Comparison of ENCODE assay signal across 9 cellular contexts in genomic region chr4:22514431-22514830, GRCh38. TPM values are rescaled to one million over a fixed set of nuclear protein-coding genes. Genes with fewer than 3 reads are reported as not detected.
DNase-seq lines count a peak whose midpoint lies in the region; ATAC-seq and TF ChIP-seq lines count a peak whose summit lies in the region.
"Had no signal": no experiment of that assay in that cellular context is flagged by ENCODE, and none has a peak within 500 bp of the region (broad histone marks: within the 10 kb centered on the region; RNA-seq: fewer than 3 reads in every experiment).

No MANE protein-coding gene starts in this region.

- no peak for ATAC-seq in activated T-cell treated with anti-CD3 and anti-CD28 coated beads, Interleukin-2, amount 50 U/mL, for 72 hours (replicated peaks in 1 of 2)
- ATAC-seq in left lung (no peak), HG03095 (IDR thresholded peaks at IDR 0.05; ENCODE audit: unreplicated experiment) (no peak)

- peak overlapping the region; percentile 45 to 62 for H3K27ac ChIP-seq in left lung
- H3K27ac ChIP-seq in thyroid gland = peak overlapping the region; percentile 69 to 98 (median 82)

- DNase-seq in activated T-cell treated with anti-CD3 and anti-CD28 coated beads, Interleukin-2, amount 50 U/mL, for 72 hours = no peak
- DNase-seq in activated T-cell treated with anti-CD3 and anti-CD28 coated beads, Interleukin-2, amount 50 U/mL, for 48 hours = no peak
- DNase-seq in astrocyte of the cerebellum (ENCODE audit: low read depth) (peak; percentile 39), left lung (no peak), thyroid gland (peak; percentile 37), nucleus accumbens (lab: John Stamatoyannopoulos, UW) (no peak), mucosa of gallbladder (ENCODE audit: low spot score) (no peak)
- DNase-seq: activated effector memory CD4-positive, alpha-beta T cell treated with Interleukin-2 at 50 U/mL for 16 hours had no signal

- no peak overlapping the region for H3K27ac Mint-ChIP-seq in activated T-cell treated with anti-CD3 and anti-CD28 coated beads, Interleukin-2, amount 50 U/mL, for 72 hours

- H3K4me3 Mint-ChIP-seq in activated T-cell treated with anti-CD3 and anti-CD28 coated beads, Interleukin-2, amount 50 U/mL, for 72 hours = peak overlapping the region; percentile 90 to 94

- peaks cover 0 to 3% of the 10 kb centered on the region in 2 donors for H3K36me3 Mint-ChIP-seq in activated T-cell treated with anti-CD3 and anti-CD28 coated beads, Interleukin-2, amount 50 U/mL, for 72 hours (ENCODE audit: insufficient read depth in 2 of 2)

- H3K9me3 ChIP-seq in left lung (no peaks in the 10 kb centered on the region), thyroid gland (no peaks in the 10 kb centered on the region)

- TF ChIP-seq CTCF in astrocyte of the cerebellum (IDR thresholded peaks at IDR 0.05; ENCODE audit: low read depth, low read length, missing control alignments) (no peak), left lung (IDR thresholded peaks at IDR 0.05) (no peak), thyroid gland (IDR thresholded peaks at IDR 0.05) (no peak)

- in situ Hi-C loops in astrocyte of the cerebellum (cut with HindIII; ENCODE audit: low sequenced_read_pairs) = no loop called here

- 6 to 7% methylated on average over 5 of the region's 5 CpGs for WGBS in thyroid gland, 2 donors

- no peaks in the 10 kb centered on the region for H3K27me3 Mint-ChIP-seq in activated T-cell treated with anti-CD3 and anti-CD28 coated beads, Interleukin-2, amount 50 U/mL, for 72 hours (ENCODE audit: low read depth)

- no peaks in the 10 kb centered on the region for H3K36me3 ChIP-seq in left lung
- no peaks in the 10 kb centered on the region for H3K36me3 ChIP-seq in thyroid gland

- H3K27me3 ChIP-seq in left lung (peaks cover 0 to 30% of the 10 kb centered on the region in 2 donors), thyroid gland (no peaks in the 10 kb centered on the region)

- peaks cover 29% of the 10 kb centered on the region for H3K4me1 Mint-ChIP-seq in activated T-cell treated with anti-CD3 and anti-CD28 coated beads, Interleukin-2, amount 50 U/mL, for 72 hours (ENCODE audit: low read depth)

- H3K4me3 ChIP-seq in astrocyte of the cerebellum (ENCODE audit: low read depth, low read length) (peak overlapping the region; percentile 76), left lung (peak overlapping the region; percentile 40 to 46), thyroid gland (replicated peaks in 1 of 3) (peak overlapping the region in 2 of 3 donors; percentile 31 to 62)

- TF ChIP-seq POLR2A in thyroid gland (IDR thresholded peaks at IDR 0.05) = peak in 1 of 2 donors; percentile 41

- H3K9me3 Mint-ChIP-seq in activated T-cell treated with anti-CD3 and anti-CD28 coated beads, Interleukin-2, amount 50 U/mL, for 72 hours = peaks cover 0 to 2% of the 10 kb centered on the region in 2 donors

- H3K4me1 ChIP-seq in left lung (peaks cover 4 to 13% of the 10 kb centered on the region in 2 donors), thyroid gland (peaks cover 11 to 12% of the 10 kb centered on the region in 2 donors)

- intact Hi-C loops in left lung (cut with DNase I) (no loop called here), thyroid gland (cut with DNase I) (no loop called here)

RNA-seq across cellular contexts. Expression of gene ADGRA3, which starts 1.4 kb away (rescaled TPM):
- 10 to 100 TPM in 1 of 2 donors, 1 to 10 TPM in 1; 5.1 to 13.9 TPM for total RNA-seq in activated T-cell treated with anti-CD3 and anti-CD28 coated beads, Interleukin-2, amount 50 U/mL, for 72 hours
- total RNA-seq in left lung = 10 to 100 TPM; 17.6 to 20.6 TPM
- total RNA-seq in thyroid gland = 100 to 1,000 TPM in 3 of 4 donors, 10 to 100 TPM in 1; 99.1 to 117 (median 109) TPM
- total RNA-seq in mucosa of gallbladder = 26.2 TPM

Comparison
In these comparisons a context has a peak if more than half of its experiments do, and no peak if none do; other contexts are left out.
1. DNase-seq: peak in astrocyte of the cerebellum (single experiment) and thyroid gland (2 of 2); none in activated T-cell treated with anti-CD3 and anti-CD28 coated beads, Interleukin-2, amount 50 U/mL, for 72 hours (0 of 2), activated T-cell treated with anti-CD3 and anti-CD28 coated beads, Interleukin-2, amount 50 U/mL, for 48 hours (0 of 2), left lung (0 of 2), nucleus accumbens (0 of 56) and mucosa of gallbladder (single experiment).
2. Peak in every context shown above with its lines, with median percentiles within 50 percentile points of each other: H3K4me3 ChIP-seq.